In genomic region chr1:33228935-33229487, GRCh38 we compare ENCODE assay signal across 8 cellular contexts. TPM values are rescaled to one million over a fixed set of nuclear protein-coding genes. Genes with fewer than 3 reads are reported as not detected.
DNase-seq lines count a peak whose midpoint lies in the region; ATAC-seq and TF ChIP-seq lines count a peak whose summit lies in the region.
"Had no signal": no experiment of that assay in that cellular context is flagged by ENCODE, and none has a peak within 500 bp of the region (broad histone marks: within the 10 kb centered on the region; RNA-seq: fewer than 3 reads in every experiment).

No MANE protein-coding gene starts in this region.

- H3K27me3 ChIP-seq in left ventricle myocardium inferior (ENCODE audit: low read depth) (no peaks in the 10 kb centered on the region), smooth muscle cell (ENCODE audit: low read depth) (no peaks in the 10 kb centered on the region)

- peak overlapping the region; percentile 48; the same call in 1 of the 2 replicates for H3K27ac Mint-ChIP-seq in HFFc6
- H3K27ac Mint-ChIP-seq: type B pancreatic cell had no signal

- no peak for TF ChIP-seq CTCF in HFFc6 (IDR thresholded peaks at IDR 0.05)
- no peak for TF ChIP-seq CTCF in left ventricle myocardium inferior (IDR thresholded peaks at IDR 0.05; ENCODE audit: borderline replicate concordance)
- TF ChIP-seq CTCF in smooth muscle cell (IDR thresholded peaks at IDR 0.05; ENCODE audit: borderline replicate concordance, insufficient read depth, poor library complexity, severe bottlenecking), result no peak

- H3K4me3 ChIP-seq in left ventricle myocardium inferior (no peak overlapping the region), smooth muscle cell (no peak overlapping the region)

- peaks cover 22% of the 10 kb centered on the region for H3K4me1 Mint-ChIP-seq in HFFc6 (ENCODE audit: low read depth)

- DNase-seq in HFFc6 (peak; percentile 84), amniotic stem cell (lab: John Stamatoyannopoulos, UW) (peak; percentile 72), left ventricle myocardium inferior (no peak), smooth muscle cell (lab: John Stamatoyannopoulos, UW; ENCODE audit: unreplicated experiment) (no peak), NCI-H2029 treated with DMSO at 0.1 percent for 48 hours (lab: John Stamatoyannopoulos, UW) (no peak), ecto neural progenitor cell (ENCODE audit: low spot score) (no peak)

- intact Hi-C loops in left ventricle myocardium inferior (cut with micrococcal nuclease), result loop anchor here (10.0 kb wide), 1 partner anchor 46 kb away; no protein-coding TSS in a partner anchor

- H3K4me3 Mint-ChIP-seq in HFFc6, result no peak overlapping the region
- H3K4me3 Mint-ChIP-seq: type B pancreatic cell had no signal

- peaks cover 5% of the 10 kb centered on the region for H3F3A ChIP-seq in smooth muscle cell (ENCODE audit: low read depth)

- no peaks in the 10 kb centered on the region for H4K20me1 ChIP-seq in smooth muscle cell (ENCODE audit: low read depth)

- no peak for ATAC-seq in GM18873 (IDR thresholded peaks at IDR 0.05; ENCODE audit: low FRiP score, unreplicated experiment)

- peaks cover 11% of the 10 kb centered on the region for H3K36me3 Mint-ChIP-seq in HFFc6 (ENCODE audit: low read depth)
- H3K36me3 Mint-ChIP-seq: type B pancreatic cell had no signal

- no peak overlapping the region for H3K9ac ChIP-seq in smooth muscle cell (ENCODE audit: low read depth)

- H3K36me3 ChIP-seq in left ventricle myocardium inferior (no peaks in the 10 kb centered on the region), smooth muscle cell (ENCODE audit: low read depth) (no peaks in the 10 kb centered on the region)

- H3K27ac ChIP-seq in left ventricle myocardium inferior (replicated peaks) (peak overlapping the region; percentile 56), smooth muscle cell (ENCODE audit: low read depth) (no peak overlapping the region)

- H2AFZ ChIP-seq in smooth muscle cell (ENCODE audit: low read depth), result no peak overlapping the region

- 44% methylated on average over 5 of the region's 5 CpGs for WGBS in smooth muscle cell (ENCODE audit: low lambda C conversion rate)

- H3K27me3 Mint-ChIP-seq in HFFc6 (ENCODE audit: insufficient read depth), result peaks cover 17% of the 10 kb centered on the region

- H3K9me3 ChIP-seq in left ventricle myocardium inferior (replicated peaks) (peaks cover 10% of the 10 kb centered on the region), smooth muscle cell (replicated peaks; ENCODE audit: low read depth) (peaks cover 5% of the 10 kb centered on the region)

- H3K4me2 ChIP-seq in smooth muscle cell, result peak overlapping the region; percentile 6

- H3K79me2 ChIP-seq in smooth muscle cell (ENCODE audit: low read depth), result no peaks in the 10 kb centered on the region

- H3K4me1 ChIP-seq in left ventricle myocardium inferior, result peaks cover 22% of the 10 kb centered on the region
- no peaks in the 10 kb centered on the region for H3K4me1 ChIP-seq in smooth muscle cell (ENCODE audit: low read depth)

- peaks cover 10% of the 10 kb centered on the region for H3K9me3 Mint-ChIP-seq in HFFc6

RNA-seq across cellular contexts. Expression of gene ZNF362, which starts 27.3 kb away (rescaled TPM):
- 10 to 100 TPM; 15.3 to 19.6 (median 17.0) TPM for total RNA-seq in HFFc6 (2021; fragmentation: NEBNext Ultra II Directional; extraction: Animal tissue kit (Norgen Biotek cat#: 25700))
- 32.4 TPM for total RNA-seq in left ventricle myocardium inferior
- total RNA-seq in smooth muscle cell, result 11.7 and 30.0 TPM in 2 replicates
- 38.2 and 40.4 TPM in 2 replicates for polyA plus RNA-seq in smooth muscle cell

RNA-seq across cellular contexts. Expression of gene TRIM62, which starts 47.2 kb away (rescaled TPM):
- 1 to 10 TPM; 6.2 to 7.9 (median 7.1) TPM for total RNA-seq in HFFc6 (2021; fragmentation: NEBNext Ultra II Directional; extraction: Animal tissue kit (Norgen Biotek cat#: 25700))
- 2.3 TPM for total RNA-seq in left ventricle myocardium inferior
- total RNA-seq in smooth muscle cell, result 1.3 TPM in 2 replicates
- polyA plus RNA-seq in smooth muscle cell, result 3.6 and 3.9 TPM in 2 replicates

Comparison
In these comparisons a context has a peak if more than half of its experiments do, and no peak if none do; other contexts are left out.
1. DNase-seq: peak in HFFc6 (single experiment) and amniotic stem cell (single experiment); none in left ventricle myocardium inferior (single experiment), smooth muscle cell (single experiment), NCI-H2029 treated with DMSO at 0.1 percent for 48 hours (single experiment) and ecto neural progenitor cell (single experiment).